ENCODE assay signal across 11 cellular contexts in genomic region chr3:98991393-98991792, GRCh38.
DNase-seq lines count a peak whose midpoint lies in the region; ATAC-seq and TF ChIP-seq lines count a peak whose summit lies in the region.
"Had no signal": no experiment of that assay in that cellular context is flagged by ENCODE, and none has a peak within 500 bp of the region (broad histone marks: within the 10 kb centered on the region; RNA-seq: fewer than 3 reads in every experiment).

No MANE protein-coding gene starts in this region.

- no peak for ATAC-seq in left lung

- H3K36me3 ChIP-seq in KMS-11 (ENCODE audit: insufficient read depth) (no peaks in the 10 kb centered on the region), left lung (no peaks in the 10 kb centered on the region), smooth muscle cell (ENCODE audit: low read depth) (no peaks in the 10 kb centered on the region)
- H3K36me3 ChIP-seq: SJSA1 had no signal

- H3K4me1 ChIP-seq in KMS-11 (ENCODE audit: low read depth, poor library complexity, severe bottlenecking) = no peaks in the 10 kb centered on the region
- no peaks in the 10 kb centered on the region for H3K4me1 ChIP-seq in left lung
- H3K4me1 ChIP-seq in smooth muscle cell (ENCODE audit: low read depth) = peaks cover 3% of the 10 kb centered on the region
- H3K4me1 ChIP-seq: SJSA1 had no signal

- no peak overlapping the region for H3K9ac ChIP-seq in KMS-11
- no peak overlapping the region for H3K9ac ChIP-seq in smooth muscle cell (ENCODE audit: low read depth)

- H3K79me2 ChIP-seq in KMS-11 (ENCODE audit: insufficient read depth, low read depth) = no peaks in the 10 kb centered on the region
- H3K79me2 ChIP-seq in smooth muscle cell (ENCODE audit: low read depth) = no peaks in the 10 kb centered on the region

- no peak overlapping the region for H2AFZ ChIP-seq in KMS-11 (ENCODE audit: low read depth)
- no peak overlapping the region for H2AFZ ChIP-seq in smooth muscle cell (ENCODE audit: low read depth)

- no peaks in the 10 kb centered on the region for H3F3A ChIP-seq in smooth muscle cell (ENCODE audit: low read depth)

- H3K27me3 ChIP-seq in KMS-11 (ENCODE audit: insufficient read depth, low read depth) (no peaks in the 10 kb centered on the region), left lung (no peaks in the 10 kb centered on the region), smooth muscle cell (ENCODE audit: low read depth) (peaks cover 10% of the 10 kb centered on the region)
- H3K27me3 ChIP-seq: SJSA1 had no signal

- H3K9me3 ChIP-seq in left lung (no peaks in the 10 kb centered on the region), smooth muscle cell (replicated peaks; ENCODE audit: low read depth) (no peaks in the 10 kb centered on the region)
- H3K9me3 ChIP-seq: Caco-2, SJSA1 had no signal

- DNase-seq in GM10266 (ENCODE audit: extremely low spot score) = no peak
- DNase-seq in choroid plexus epithelial cell (ENCODE audit: low read depth) = peak; percentile 43
- no peak for DNase-seq in retinal pigment epithelial cell (ENCODE audit: low read depth)
- DNase-seq in left lung = no peak
- no peak for DNase-seq in caudate nucleus (lab: John Stamatoyannopoulos, UW)
- no peak for DNase-seq in smooth muscle cell (lab: John Stamatoyannopoulos, UW; ENCODE audit: unreplicated experiment)
- DNase-seq: Caco-2, mammary epithelial cell, small intestine had no signal

- H4K20me1 ChIP-seq in KMS-11 (ENCODE audit: insufficient read depth) (no peaks in the 10 kb centered on the region), smooth muscle cell (ENCODE audit: low read depth) (no peaks in the 10 kb centered on the region)

- no peak overlapping the region for H3K4me3 ChIP-seq in KMS-11 (IDR thresholded peaks at IDR 0.05; ENCODE audit: insufficient read depth, low read depth, low read length)
- H3K4me3 ChIP-seq in choroid plexus epithelial cell (ENCODE audit: low read depth, low read length) = no peak overlapping the region
- H3K4me3 ChIP-seq in retinal pigment epithelial cell (ENCODE audit: low read length) = no peak overlapping the region
- no peak overlapping the region for H3K4me3 ChIP-seq in left lung
- no peak overlapping the region for H3K4me3 ChIP-seq in smooth muscle cell
- H3K4me3 ChIP-seq: SJSA1 had no signal

- intact Hi-C loops in left lung (cut with DNase I) = no loop called here

- TF ChIP-seq CTCF in GM10266 (IDR thresholded peaks at IDR 0.05; ENCODE audit: control insufficient read depth, insufficient read depth, low read depth, missing control alignments) (peak; percentile 9), KMS-11 (conservative IDR thresholded peaks at IDR 0.05; ENCODE audit: low read depth, low read length) (0 out of 2 replicates have a peak, but pooled peaks have one; percentile 10), choroid plexus epithelial cell (conservative IDR thresholded peaks at IDR 0.05; ENCODE audit: low read depth, low read length) (peak; percentile 47), retinal pigment epithelial cell (conservative IDR thresholded peaks at IDR 0.05; ENCODE audit: low read depth, low read length) (peak; percentile 24), left lung (IDR thresholded peaks at IDR 0.05) (no peak), smooth muscle cell (IDR thresholded peaks at IDR 0.05; ENCODE audit: borderline replicate concordance, insufficient read depth, poor library complexity, severe bottlenecking) (no peak)

- H3K4me2 ChIP-seq in KMS-11 (no peak overlapping the region), smooth muscle cell (no peak overlapping the region)

- no peak overlapping the region for H3K27ac ChIP-seq in KMS-11
- no peak overlapping the region for H3K27ac ChIP-seq in left lung
- H3K27ac ChIP-seq in caudate nucleus (ENCODE audit: low read depth, low read length) = no peak overlapping the region
- H3K27ac ChIP-seq in smooth muscle cell (ENCODE audit: low read depth) = no peak overlapping the region
- H3K27ac ChIP-seq: SJSA1 had no signal

Comparison
In these comparisons a context has a peak if more than half of its experiments do, and no peak if none do; other contexts are left out.
1. CTCF ChIP-seq: peak in GM10266 (single experiment), KMS-11 (single experiment), choroid plexus epithelial cell (single experiment) and retinal pigment epithelial cell (single experiment); none in left lung (0 of 2) and smooth muscle cell (single experiment).